ENCODE assay signal across 32 cellular contexts in the genomic region with DNA sequence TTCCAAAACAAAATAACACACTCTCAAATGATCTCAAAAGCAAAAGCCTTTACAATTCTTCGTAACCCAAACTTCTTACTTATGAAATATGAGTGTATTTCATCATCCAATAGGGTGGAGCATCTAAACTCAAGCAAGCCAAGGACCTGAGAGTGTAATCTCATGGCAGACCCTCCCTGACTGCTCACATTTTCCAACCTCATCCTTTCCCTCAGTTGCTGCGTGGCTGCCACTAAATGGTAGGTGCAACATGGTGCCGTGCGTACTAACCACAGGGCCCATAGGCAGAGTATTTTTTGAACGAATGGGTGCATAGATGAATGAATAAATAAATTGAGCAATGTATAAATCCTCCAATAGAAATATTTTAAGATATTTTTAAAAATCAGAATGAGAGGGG. TPM values are rescaled to one million over a fixed set of nuclear protein-coding genes. Genes with fewer than 3 reads are reported as not detected.
"Had no signal": no experiment of that assay in that cellular context is flagged by ENCODE, and none has a peak within 500 bp of the region (broad histone marks: within the 10 kb centered on the region; RNA-seq: fewer than 3 reads in every experiment).

No MANE protein-coding gene starts in this region.

- DNase-seq: activated CD4-positive, alpha-beta T cell treated with anti-CD3 and anti-CD28 coated beads, Interleukin-2, amount 50 U/mL, for 4 hours; activated CD8-positive, alpha-beta memory T cell treated with anti-CD3 and anti-CD28 coated beads, Interleukin-2, amount 50 U/mL, for 4 hours; activated gamma-delta T cell treated with Interleukin-2 at 50 U/mL for 16 hours; activated naive CD4-positive, alpha-beta T cell treated with anti-CD3 and anti-CD28 coated beads for 36 hours; activated T-cell treated with anti-CD3 and anti-CD28 coated beads for 4 hours; activated T-cell treated with anti-CD3 and anti-CD28 coated beads, Interleukin-2, amount 50 U/mL, for 4 hours; amygdala; Kasumi-1; KG1; MG63; NCI-H1048; NCI-H1105 treated with DMSO at 0.1 percent for 48 hours; NCI-H1436; NCI-H1694; NCI-H1930; NCI-H2081 treated with DMSO at 0.1 percent for 48 hours; NCI-H226; NCI-H446 treated with DMSO at 0.1 percent for 48 hours; NCI-H82; PC-9; SIG-M5; T-cell; T-helper 2 cell; T-helper 9 cell; WERI-Rb-1 had no signal

- H3K4me1 Mint-ChIP-seq: central memory CD8-positive, alpha-beta T cell; T-cell had no signal

- H3K27ac Mint-ChIP-seq: activated naive CD4-positive, alpha-beta T cell treated with anti-CD3 and anti-CD28 coated beads for 36 hours; activated naive CD4-positive, alpha-beta T cell treated with anti-CD3 and anti-CD28 coated beads, Interleukin-2, amount 50 U/mL, for 72 hours; activated T-helper 1 cell treated with anti-CD3 and anti-CD28 coated beads, Interleukin-12 subunit alpha, Interleukin-12 subunit beta, Interleukin-2, Interleukin-4 antibody, amounts not matched to agents 30 ng/mL and 10 ng/mL and 1 ng/mL, durations not matched to agents 14 hours and 24 hours and 36 hours; T-cell had no signal

- H3K4me3 Mint-ChIP-seq: activated naive CD4-positive, alpha-beta T cell treated with anti-CD3 and anti-CD28 coated beads for 36 hours; activated T-cell treated with anti-CD3 and anti-CD28 coated beads, Interleukin-2, amount 50 U/mL, for 4 hours; activated T-helper 1 cell treated with anti-CD3 and anti-CD28 coated beads, Interleukin-12 subunit alpha, Interleukin-12 subunit beta, Interleukin-2, Interleukin-4 antibody, amounts not matched to agents 30 ng/mL and 10 ng/mL and 1 ng/mL, durations not matched to agents 14 hours and 24 hours and 36 hours; central memory CD8-positive, alpha-beta T cell; T-cell had no signal

- H3K9me3 Mint-ChIP-seq: activated naive CD4-positive, alpha-beta T cell treated with anti-CD3 and anti-CD28 coated beads for 36 hours; activated naive CD4-positive, alpha-beta T cell treated with anti-CD3 and anti-CD28 coated beads, Interleukin-2, amount 50 U/mL, for 72 hours; activated T-cell treated with anti-CD3 and anti-CD28 coated beads, Interleukin-2, amount 50 U/mL, for 4 hours; activated T-helper 1 cell treated with anti-CD3 and anti-CD28 coated beads, Interleukin-12 subunit alpha, Interleukin-12 subunit beta, Interleukin-2, Interleukin-4 antibody, amounts not matched to agents 30 ng/mL and 10 ng/mL and 1 ng/mL, durations not matched to agents 14 hours and 24 hours and 36 hours; central memory CD8-positive, alpha-beta T cell; T-cell had no signal

- ATAC-seq: activated T-cell treated with anti-CD3 and anti-CD28 coated beads, Interleukin-2, amount 50 U/mL, for 4 hours; Right ventricle myocardium inferior; SK-N-SH treated with all-trans-retinoic acid at 6 μM for 48 hours; T-cell had no signal

- H3K36me3 Mint-ChIP-seq: activated naive CD4-positive, alpha-beta T cell treated with anti-CD3 and anti-CD28 coated beads, Interleukin-2, amount 50 U/mL, for 72 hours; T-cell had no signal

RNA-seq across cellular contexts. Expression of gene TTC29, which starts 45.4 kb away (rescaled TPM):
- total RNA-seq: activated naive CD4-positive, alpha-beta T cell treated with anti-CD3 and anti-CD28 coated beads for 36 hours; activated naive CD4-positive, alpha-beta T cell treated with anti-CD3 and anti-CD28 coated beads, Interleukin-2, amount 50 U/mL, for 72 hours; activated T-cell treated with anti-CD3 and anti-CD28 coated beads, Interleukin-2, amount 50 U/mL, for 4 hours; activated T-helper 1 cell treated with anti-CD3 and anti-CD28 coated beads, Interleukin-12 subunit alpha, Interleukin-12 subunit beta, Interleukin-2, Interleukin-4 antibody, amounts not matched to agents 30 ng/mL and 10 ng/mL and 1 ng/mL, durations not matched to agents 14 hours and 24 hours and 36 hours; ascending aorta; PC-9; Right ventricle myocardium inferior; SK-MEL-5; T-cell had no signal
